8 cellular contexts compared by ENCODE assay signal in genomic region chr17:70137451-70138230, GRCh38. TPM values are rescaled to one million over a fixed set of nuclear protein-coding genes. Genes with fewer than 3 reads are reported as not detected.
A peak's percentile ranks its signal among the peaks of the same experiment; 100 is the strongest.
DNase-seq lines count a peak whose midpoint lies in the region; ATAC-seq, FAIRE-seq and TF ChIP-seq lines count a peak whose summit lies in the region.

No MANE protein-coding gene starts in this region.

- no peak overlapping the region for H4K91ac ChIP-seq in H1 (replicated peaks; ENCODE audit: insufficient read length, low read length)

- WGBS in A549 (ENCODE audit: missing lambda C conversion rate): 13% methylated on average over 9 of the region's 9 CpGs
- 76% methylated on average over 9 of the region's 9 CpGs; no CpG with 5 or more reads in 1 of the 2 experiments for whole genome bisulfite sequencing in H1 (ENCODE audit: extremely low coverage in 1 of 2, insufficient coverage in 1 of 2, insufficient read length in 1 of 2, insufficient replicate concordance in 2 of 2, low coverage in 1 of 2, low lambda C conversion rate in 2 of 2, missing lambda C conversion rate in 1 of 2), 2 experiments
- 20 to 21% methylated on average over 8 to 9 of the region's 9 CpGs for WGBS in transverse colon (ENCODE audit: low coverage in 1 of 2), 2 donors

- H3K9me3 ChIP-seq in A549 (no peaks in the 10 kb centered on the region), H1 (ENCODE audit: insufficient read depth in 2 of 2, low read depth in 1 of 2, low read length in 1 of 2) (no peaks in the 10 kb centered on the region), transverse colon (no peaks in the 10 kb centered on the region)

- peak; percentile 92 to 94 for ATAC-seq in A549
- ATAC-seq in GM18511 (IDR thresholded peaks at IDR 0.05; ENCODE audit: unreplicated experiment): peak; percentile 100
- peak; percentile 98 for ATAC-seq in HG02885 (IDR thresholded peaks at IDR 0.05; ENCODE audit: poor library complexity, unreplicated experiment)

- no peaks in the 10 kb centered on the region for H3K79me2 ChIP-seq in H1 (ENCODE audit: control insufficient read depth in 1 of 2, insufficient read depth in 2 of 2, low read length in 2 of 2)

- no peaks in the 10 kb centered on the region for H3K79me1 ChIP-seq in H1 (ENCODE audit: low read depth, low read length)

- H3K27ac ChIP-seq in A549 (peak overlapping the region; percentile 70 to 79), H1 (ENCODE audit: low read depth, low read length) (no peak overlapping the region), transverse colon (peak overlapping the region; percentile 73 to 79 (median 76))

- no peak overlapping the region for H2BK120ac ChIP-seq in H1 (replicated peaks; ENCODE audit: low read depth, low read length)

- no peak overlapping the region for H2BK15ac ChIP-seq in H1 (ENCODE audit: low read length)

- no peak overlapping the region for H3K4ac ChIP-seq in H1 (replicated peaks; ENCODE audit: insufficient read length, low read depth, low read length)

- DNase-seq in A549 (ENCODE audit: low read depth in 1 of 2, low spot score in 1 of 2) (peak; percentile 42 to 62), RPMI8226 (peak; percentile 11), H1 (ENCODE audit: low read depth in 1 of 2, low spot score in 2 of 2) (no peak), mucosa of gallbladder (ENCODE audit: low spot score) (peak; percentile 56), transverse colon (peak; percentile 32)
- no peak for DNase-seq in effector CD4-positive, alpha-beta T cell

- no peak overlapping the region for H2BK20ac ChIP-seq in H1 (ENCODE audit: low read length)

- TF ChIP-seq POLR2A in A549 (IDR thresholded peaks at IDR 0.05; ENCODE audit: low read length): no peak
- TF ChIP-seq POLR2A in H1 (IDR thresholded peaks at IDR 0.05; ENCODE audit: control extremely low read depth in 1 of 2, low read depth in 2 of 2, low read length in 2 of 2): no peak
- TF ChIP-seq POLR2A in transverse colon (IDR thresholded peaks at IDR 0.05): no peak

- TF ChIP-seq CTCF in A549 (IDR thresholded peaks at IDR 0.05) (no peak), H1 (IDR thresholded peaks at IDR 0.05; ENCODE audit: control extremely low read depth in 1 of 3, insufficient read depth in 1 of 3, low read depth in 1 of 3, low read length in 3 of 3) (no peak), transverse colon (IDR thresholded peaks at IDR 0.05) (no peak)

- H2BK12ac ChIP-seq in H1 (ENCODE audit: low read depth, low read length): no peak overlapping the region

- peak; percentile 98 for FAIRE-seq in A549 (lab: Jason Lieb, UNC)
- no peak for FAIRE-seq in H1 (lab: Jason Lieb, UNC)

- H3K36me3 ChIP-seq in H1 (ENCODE audit: control insufficient read depth in 2 of 4, insufficient read depth in 4 of 4, low read length in 3 of 4): no peaks in the 10 kb centered on the region
- no peaks in the 10 kb centered on the region for H3K36me3 ChIP-seq in transverse colon

- H3K4me2 ChIP-seq in A549 (peak overlapping the region; percentile 87), H1 (ENCODE audit: insufficient read depth in 1 of 2, low read depth in 2 of 2, low read length in 2 of 2) (no peak overlapping the region)

- H3K27me3 ChIP-seq in H1 (replicated peaks in 1 of 4; ENCODE audit: control insufficient read depth in 3 of 4, extremely low read depth in 1 of 4, insufficient read depth in 3 of 4, low read length in 3 of 4): no peaks in the 10 kb centered on the region
- H3K27me3 ChIP-seq in transverse colon: no peaks in the 10 kb centered on the region

- intact Hi-C loops in transverse colon (cut with DNase I; ENCODE audit: low total_unique reads): loop anchor here (10.0 kb wide), 1 partner anchor 533 kb away; no protein-coding TSS in a partner anchor

- H3K23ac ChIP-seq in H1 (ENCODE audit: insufficient read length): no peak overlapping the region

- no peak overlapping the region for H4K8ac ChIP-seq in H1 (ENCODE audit: extremely low read depth, insufficient read depth, low read length)

- POLR2A ChIA-PET in A549 (lab: Yijun Ruan, JAX) (no interaction called here), H1 (lab: Charles Lee; ENCODE audit: partially characterized antibody) (no interaction called here)

- TF ChIP-seq RAD21 in A549 (conservative IDR thresholded peaks at IDR 0.05 in 1 of 2, IDR thresholded peaks at IDR 0.05 in 1 of 2) (peak in 1 of 2 experiments; percentile 19; a peak in 2 of 5 replicates), H1 (IDR thresholded peaks at IDR 0.05 in 1 of 2, conservative IDR thresholded peaks at IDR 0.05 in 1 of 2; ENCODE audit: low read depth in 2 of 2, low read length in 2 of 2) (no peak)

- H3K4me1 ChIP-seq in A549: peaks cover 42% of the 10 kb centered on the region
- H3K4me1 ChIP-seq in H1 (replicated peaks in 1 of 4; ENCODE audit: control insufficient read depth in 3 of 4, insufficient read depth in 4 of 4, low read length in 3 of 4): no peaks in the 10 kb centered on the region; a peak in 1 of 7 replicates
- peaks cover 3 to 40% (median 18%) of the 10 kb centered on the region in 4 donors for H3K4me1 ChIP-seq in transverse colon

- in situ Hi-C loops in transverse colon (cut with MboI; ENCODE audit: low pct_ligation_motif_present in 1 of 4, low pct_unique_long_range_greater_than_20kb in 1 of 4, low sequenced_read_pairs in 3 of 4): no loop called here

- TF ChIP-seq EP300 in A549 (IDR thresholded peaks at IDR 0.05) (peak in 1 of 2 experiments; percentile 12; a peak in 1 of 5 replicates), H1 (IDR thresholded peaks at IDR 0.05; ENCODE audit: borderline replicate concordance in 1 of 2, low read depth in 2 of 2, low read length in 2 of 2) (no peak), transverse colon (IDR thresholded peaks at IDR 0.05; ENCODE audit: low read depth) (no peak)

- H3K18ac ChIP-seq in H1 (ENCODE audit: extremely low read depth, low read length): no peak overlapping the region

- H3K14ac ChIP-seq in H1 (ENCODE audit: insufficient read length): no peak overlapping the region

- H2AK5ac ChIP-seq in H1 (ENCODE audit: low read depth, low read length): no peak overlapping the region

- no peak overlapping the region for H4K5ac ChIP-seq in H1 (ENCODE audit: insufficient read length, low read depth, low read length)

- H3K4me3 ChIP-seq in A549: peak overlapping the region; percentile 30
- no peak overlapping the region for H3K4me3 ChIP-seq in H1 (ENCODE audit: extremely low read depth in 1 of 4, insufficient read depth in 2 of 4, low read depth in 3 of 4, low read length in 4 of 4)
- H3K4me3 ChIP-seq in transverse colon: peak overlapping the region in 3 of 4 donors; percentile 20 to 38 (median 27)

- no peaks in the 10 kb centered on the region; the same call in 1 of the 2 replicates for H3K23me2 ChIP-seq in H1 (ENCODE audit: low read depth, low read length)

- CTCF ChIA-PET in A549 (lab: Yijun Ruan, JAX): interaction anchor here (0.6 to 2.9 kb wide), 3 partner anchors 484 to 612 kb away, joined by 3 to 17 read pairs (median 5); no protein-coding TSS in a partner anchor
- CTCF ChIA-PET in H1 (lab: Charles Lee; ENCODE audit: partially characterized antibody): interaction anchor here (1.0 kb wide), 1 partner anchor 528 kb away, joined by 3 read pairs; no protein-coding TSS in a partner anchor

- H4K20me1 ChIP-seq in H1 (replicated peaks in 1 of 2; ENCODE audit: control insufficient read depth in 1 of 2, insufficient read depth in 2 of 2, low read length in 2 of 2): no peaks in the 10 kb centered on the region

- H2AFZ ChIP-seq in H1 (ENCODE audit: low read length): peak overlapping the region; percentile 27; the same call in 1 of the 2 replicates

- no peak overlapping the region for H3K9ac ChIP-seq in H1 (replicated peaks in 1 of 4; ENCODE audit: extremely low read depth in 1 of 4, low read depth in 3 of 4, low read length in 3 of 4)

- H2BK5ac ChIP-seq in H1 (ENCODE audit: low read depth, low read length): no peak overlapping the region

- H3K56ac ChIP-seq in H1 (replicated peaks; ENCODE audit: insufficient read length, low read depth, low read length): no peak overlapping the region

TF ChIP-seq in A549, 52 proteins besides CTCF, POLR2A, EP300 and RAD21 (continues in another document):
- TF ChIP-seq NR3C1 (IDR thresholded peaks at IDR 0.05) (no peak), RNF2 (IDR thresholded peaks at IDR 0.05; ENCODE audit: borderline replicate concordance, low read depth) (no peak), SMC3 (IDR thresholded peaks at IDR 0.05) (peak; percentile 4; the same call in 1 of the 3 replicates), KDM5A (IDR thresholded peaks at IDR 0.05) (no peak), RFX5 (IDR thresholded peaks at IDR 0.05) (no peak), EHF (CRISPR knock-in tag; IDR thresholded peaks at IDR 0.05) (no peak), NPAS2 (CRISPR knock-in tag; IDR thresholded peaks at IDR 0.05; ENCODE audit: borderline replicate concordance) (no peak)

TF ChIP-seq in H1, 55 proteins besides CTCF, POLR2A, EP300 and RAD21 (continues in another document):
- TF ChIP-seq KDM5A (IDR thresholded peaks at IDR 0.05; ENCODE audit: low read length) (no peak), CTBP2 (IDR thresholded peaks at IDR 0.05; ENCODE audit: borderline replicate concordance, insufficient read depth, insufficient read length, low read length) (no peak), HDAC6 (IDR thresholded peaks at IDR 0.05; ENCODE audit: low read depth, low read length) (no peak), E2F6 (IDR thresholded peaks at IDR 0.05) (no peak), JUND (IDR thresholded peaks at IDR 0.05; ENCODE audit: low read length) (no peak), CBX8 (IDR thresholded peaks at IDR 0.05; ENCODE audit: borderline replicate concordance, low read depth, low read length) (no peak)

RNA-seq across cellular contexts. Expression of gene KCNJ2, which starts 31.7 kb away (rescaled TPM):
- polyA plus RNA-seq in A549 (2011; rRNA removed) (0.14 and 0.40 TPM in 2 replicates), A549 (2017; fragmentation: RNase III; extraction: RNeasy Plus Mini Kit Qiagen cat#74134 plus additional on column Dnase treatment) (0.12 to 0.17 TPM (median 0.14 TPM) in 3 replicates), H1 (2011; rRNA removed) (0.16 and 0.23 TPM in 2 replicates)
- 0.03 and 0.04 TPM in 2 replicates for polyA plus RNA-seq in A549 (2012; cell fraction: cytosol; rRNA removed)
- 0.01 and 0.04 TPM in 2 replicates for polyA plus RNA-seq in A549 (2012; cell fraction: nucleus; rRNA removed)
- polyA minus RNA-seq in A549 (2011; rRNA and poly(A)+ RNA removed): 1.0 and 1.2 TPM in 2 replicates
- 0.59 and 0.76 TPM in 2 replicates for total RNA-seq in H1 (2021; fragmentation: NEBNext Ultra II Directional; extraction: Animal tissue kit (Norgen Biotek cat#: 25700))
- 0.21 TPM for polyA plus RNA-seq in H1 (2011; cell fraction: cytosol; rRNA removed)
- polyA plus RNA-seq in H1 (2011; cell fraction: nucleus; rRNA removed): 0.23 TPM
- polyA plus RNA-seq in H1 (2012, experiment 1 of 2): 0.40 to 0.63 TPM (median 0.51 TPM) in 4 replicates
- 0.08 TPM for polyA plus RNA-seq in H1 (2012, experiment 2 of 2)
- 0.63 TPM for polyA plus RNA-seq in H1 (2013, experiment 1 of 2)
- polyA plus RNA-seq in H1 (2013, experiment 2 of 2): 0.70 TPM
- polyA minus RNA-seq in H1 (2011; rRNA and poly(A)+ RNA removed): 2.1 and 4.1 TPM in 2 replicates
- 0.37 TPM for polyA minus RNA-seq in H1 (2011; cell fraction: cytosol; rRNA and poly(A)+ RNA removed)
- polyA minus RNA-seq in H1 (2011; cell fraction: nucleus; rRNA and poly(A)+ RNA removed): 1.3 TPM
- total RNA-seq in mucosa of gallbladder (2.5 TPM), transverse colon (10 to 100 TPM; 15.4 to 37.4 (median 19.7) TPM)

Comparison
In these comparisons a context has a peak if more than half of its experiments do, and no peak if none do; other contexts are left out.
1. DNase-seq: peak in A549 (2 of 2), RPMI8226 (single experiment), mucosa of gallbladder (single experiment) and transverse colon (single experiment); none in H1 (0 of 2) and effector CD4-positive, alpha-beta T cell (single experiment).
2. H3K4me3 ChIP-seq: peak in A549 (single experiment) and transverse colon (3 of 4); none in H1 (0 of 4).
3. Of the 18 proteins assayed by ChIP-seq in both H1 and A549: peak only in H1: none; only in A549: CEBPB, JUN and MAX; in both: none; in neither: 13; mixed calls (peak in some experiments, not most) for 2.
4. Peak in every context shown above with its lines, with median percentiles within 50 percentile points of each other: ATAC-seq.